22 cellular contexts compared by ENCODE assay signal in the genomic region with DNA sequence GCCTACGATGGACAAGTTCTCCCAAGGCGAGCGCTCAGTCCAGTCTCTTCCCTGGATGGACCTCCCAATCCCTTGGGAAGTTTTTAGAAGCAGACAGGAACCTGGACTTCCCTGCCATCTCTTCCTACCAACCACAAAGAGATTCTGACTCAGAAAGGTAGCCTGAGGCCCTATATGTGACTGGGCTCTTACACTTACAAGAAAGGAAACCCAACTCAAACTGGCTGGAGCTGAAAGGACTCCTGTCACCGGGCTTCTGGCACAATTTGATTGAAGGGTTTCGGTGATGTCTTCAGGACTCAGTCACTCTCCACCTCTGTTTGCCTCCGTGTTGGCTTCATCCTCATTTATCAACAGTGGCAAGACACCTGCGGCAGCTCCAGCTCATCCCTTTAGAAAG. TPM values are rescaled to one million over a fixed set of nuclear protein-coding genes. Genes with fewer than 3 reads are reported as not detected.
"Had no signal": no experiment of that assay in that cellular context is flagged by ENCODE, and none has a peak within 500 bp of the region (broad histone marks: within the 10 kb centered on the region; RNA-seq: fewer than 3 reads in every experiment).

No MANE protein-coding gene starts in this region.

- H3K27me3 ChIP-seq: right atrium auricular region had no signal

- H3K36me3 ChIP-seq: heart left ventricle, lower lobe of right lung, prostate gland, right atrium auricular region, upper lobe of left lung had no signal

- H3K4me3 ChIP-seq: heart left ventricle, lower lobe of right lung, prostate gland, right atrium auricular region, upper lobe of left lung had no signal

- H3K27ac Mint-ChIP-seq: activated CD4-positive, alpha-beta memory T cell treated with anti-CD3 and anti-CD28 coated beads for 36 hours; activated naive CD4-positive, alpha-beta T cell treated with anti-CD3 and anti-CD28 coated beads for 36 hours; activated naive CD8-positive, alpha-beta T cell treated with anti-CD3 and anti-CD28 coated beads, Interleukin-2, amount 10 ng/mL, durations not matched to agents 7 days and 5 days; endodermal cell; naive thymus-derived CD4-positive, alpha-beta T cell had no signal

- DNase-seq: activated CD4-positive, alpha-beta memory T cell treated with anti-CD3 and anti-CD28 coated beads for 36 hours; activated CD4-positive, alpha-beta T cell treated with anti-CD3 and anti-CD28 coated beads for 48 hours; activated effector memory CD4-positive, alpha-beta T cell treated with Interleukin-2 at 50 U/mL for 16 hours; activated naive CD4-positive, alpha-beta T cell treated with anti-CD3 and anti-CD28 coated beads for 36 hours; activated naive CD8-positive, alpha-beta T cell treated with anti-CD3 and anti-CD28 coated beads, Interleukin-2, amount 10 ng/mL, durations not matched to agents 7 days and 5 days; activated T-cell treated with anti-CD3 and anti-CD28 coated beads, Interleukin-2, amount 50 U/mL, for 48 hours; amniotic stem cell; cerebellar nuclear complex; cortex of kidney; endodermal cell; heart left ventricle; kidney; lower lobe of right lung; naive thymus-derived CD4-positive, alpha-beta T cell; stimulated activated CD4-positive, alpha-beta T cell treated with anti-CD3 and anti-CD28 coated beads, Interleukin-4, amount 100 ng/mL, for 24 hours; stimulated activated naive CD4-positive, alpha-beta T cell treated with Interleukin-2 at 50 U/mL for 16 hours; upper lobe of left lung had no signal

- H3K9me3 ChIP-seq: lower lobe of right lung, prostate gland had no signal

- H3K27ac ChIP-seq: epithelial cell of prostate, heart left ventricle, lower lobe of right lung, prostate gland, right atrium auricular region, upper lobe of left lung had no signal

- H3K4me3 Mint-ChIP-seq: activated CD4-positive, alpha-beta memory T cell treated with anti-CD3 and anti-CD28 coated beads for 36 hours; activated naive CD4-positive, alpha-beta T cell treated with anti-CD3 and anti-CD28 coated beads for 36 hours; activated naive CD8-positive, alpha-beta T cell treated with anti-CD3 and anti-CD28 coated beads, Interleukin-2, amount 10 ng/mL, durations not matched to agents 7 days and 5 days; endodermal cell; naive thymus-derived CD4-positive, alpha-beta T cell had no signal

- ATAC-seq: heart left ventricle; left lobe of liver; lower lobe of right lung; naive thymus-derived CD4-positive, alpha-beta T cell had no signal

- H3K36me3 Mint-ChIP-seq: activated CD4-positive, alpha-beta memory T cell treated with anti-CD3 and anti-CD28 coated beads for 36 hours; naive thymus-derived CD4-positive, alpha-beta T cell had no signal

RNA-seq across cellular contexts. Expression of a gene that starts 3.7 kb away (rescaled TPM):
- total RNA-seq: activated CD4-positive, alpha-beta memory T cell treated with anti-CD3 and anti-CD28 coated beads for 36 hours; activated naive CD4-positive, alpha-beta T cell treated with anti-CD3 and anti-CD28 coated beads for 36 hours; activated naive CD8-positive, alpha-beta T cell treated with anti-CD3 and anti-CD28 coated beads, Interleukin-2, amount 10 ng/mL, durations not matched to agents 7 days and 5 days; T-helper 2 cell treated with Interferon-gamma antibody and Interleukin-4, amounts not matched to agents 100 ng/mL and 5 ng/mL, for 36 hours had no signal
